Comparison of ENCODE assay signal across 8 cellular contexts in the genomic region with DNA sequence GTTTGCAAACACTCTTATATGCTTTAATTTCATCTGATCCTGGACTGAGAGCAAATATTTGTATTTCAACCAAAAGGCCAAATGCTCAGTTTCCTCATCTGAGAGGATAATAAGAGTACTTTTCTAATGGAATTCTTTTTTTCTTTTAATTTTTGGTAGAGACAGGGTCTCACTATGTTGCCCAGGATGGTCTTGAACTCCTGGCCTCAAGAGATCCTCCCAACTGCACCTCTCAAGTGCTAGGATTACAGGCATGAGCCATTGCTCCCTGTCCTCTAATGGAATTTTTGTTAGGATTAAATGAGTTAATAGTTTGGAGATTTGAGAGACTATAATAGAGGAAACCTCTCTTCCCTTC.
DNase-seq lines count a peak whose midpoint lies in the region; ATAC-seq, FAIRE-seq and TF ChIP-seq lines count a peak whose summit lies in the region.

No MANE protein-coding gene starts in this region.

- H3K4me1 ChIP-seq in CD8-positive, alpha-beta memory T cell (ENCODE audit: insufficient read depth, low read length), result peaks cover 55% of the 10 kb centered on the region
- H3K4me1 ChIP-seq in Peyer's patch (peaks cover 4 to 56% (median 20%) of the 10 kb centered on the region in 4 donors), H1 (replicated peaks in 1 of 4; ENCODE audit: control insufficient read depth in 3 of 4, insufficient read depth in 4 of 4, low read length in 3 of 4) (peaks cover 0 to 5% (median under 1%) of the 10 kb centered on the region in 4 experiments; a peak in 3 of 7 replicates)

- H3K79me2 ChIP-seq in H1 (ENCODE audit: control insufficient read depth in 1 of 2, insufficient read depth in 2 of 2, low read length in 2 of 2), result no peaks in the 10 kb centered on the region

- H2AFZ ChIP-seq in H1 (ENCODE audit: low read length), result peak overlapping the region; percentile 99; the same call in 1 of the 2 replicates

- TF ChIP-seq EP300 in H1 (IDR thresholded peaks at IDR 0.05; ENCODE audit: borderline replicate concordance in 1 of 2, low read depth in 2 of 2, low read length in 2 of 2), result no peak

- no peak overlapping the region for H3K56ac ChIP-seq in H1 (replicated peaks; ENCODE audit: insufficient read length, low read depth, low read length)

- H3K27ac ChIP-seq in CD8-positive, alpha-beta memory T cell (ENCODE audit: low read depth, low read length), result peak overlapping the region; percentile 99
- peak overlapping the region; percentile 91 to 97 (median 96) for H3K27ac ChIP-seq in Peyer's patch
- H3K27ac ChIP-seq in H1 (ENCODE audit: low read depth, low read length), result peak overlapping the region; percentile 57

- TF ChIP-seq RAD21 in H1 (IDR thresholded peaks at IDR 0.05 in 1 of 2, conservative IDR thresholded peaks at IDR 0.05 in 1 of 2; ENCODE audit: low read depth in 2 of 2, low read length in 2 of 2), result no peak

- peak overlapping the region; percentile 58 for H3K4me3 ChIP-seq in CD8-positive, alpha-beta memory T cell (ENCODE audit: low read length)
- H3K4me3 ChIP-seq in Peyer's patch (no peak overlapping the region), H1 (ENCODE audit: extremely low read depth in 1 of 4, insufficient read depth in 2 of 4, low read depth in 3 of 4, low read length in 4 of 4) (peak overlapping the region in 1 of 4 experiments; percentile 6; a peak in 1 of 8 replicates)

- peak overlapping the region in 2 of 4 experiments; percentile 56 to 60; a peak in 2 of 7 replicates for H3K9ac ChIP-seq in H1 (replicated peaks in 1 of 4; ENCODE audit: extremely low read depth in 1 of 4, low read depth in 3 of 4, low read length in 3 of 4)

- no peaks in the 10 kb centered on the region for H3K27me3 ChIP-seq in CD8-positive, alpha-beta memory T cell (ENCODE audit: insufficient read depth, low read length, poor library complexity, severe bottlenecking)
- H3K27me3 ChIP-seq in Peyer's patch (no peaks in the 10 kb centered on the region), H1 (replicated peaks in 1 of 4; ENCODE audit: control insufficient read depth in 3 of 4, extremely low read depth in 1 of 4, insufficient read depth in 3 of 4, low read length in 3 of 4) (no peaks in the 10 kb centered on the region)

- no peaks in the 10 kb centered on the region for H3K79me1 ChIP-seq in H1 (ENCODE audit: low read depth, low read length)

- H3K23me2 ChIP-seq in H1 (ENCODE audit: low read depth, low read length), result no peaks in the 10 kb centered on the region

- TF ChIP-seq POLR2A in Peyer's patch (IDR thresholded peaks at IDR 0.05) (no peak), H1 (IDR thresholded peaks at IDR 0.05; ENCODE audit: control extremely low read depth in 1 of 2, low read depth in 2 of 2, low read length in 2 of 2) (no peak)

- no peak overlapping the region for H2BK15ac ChIP-seq in H1 (ENCODE audit: low read length)

- no peak overlapping the region for H3K23ac ChIP-seq in H1 (ENCODE audit: insufficient read length)

- no peak overlapping the region for H2BK5ac ChIP-seq in H1 (ENCODE audit: low read depth, low read length)

- DNase-seq in CD8-positive, alpha-beta memory T cell, result no peak
- DNase-seq in Peyer's patch (no peak), H1 (ENCODE audit: low read depth in 1 of 2, low spot score in 2 of 2) (no peak), osteocyte (ENCODE audit: extremely low spot score, unreplicated experiment) (no peak), COLO668 (lab: John Stamatoyannopoulos, UW; ENCODE audit: unreplicated experiment) (no peak), NCI-H1105 treated with DMSO at 0.1 percent for 48 hours (lab: John Stamatoyannopoulos, UW) (no peak)

- H3K18ac ChIP-seq in H1 (ENCODE audit: extremely low read depth, low read length), result no peak overlapping the region

- peaks cover 49 to 69% (median 60%) of the 10 kb centered on the region in 3 donors for H3K4me1 Mint-ChIP-seq in CD8-positive, alpha-beta memory T cell
- H3K4me1 Mint-ChIP-seq in osteocyte (ENCODE audit: unreplicated experiment), result peaks cover 17% of the 10 kb centered on the region

- H2AK5ac ChIP-seq in H1 (ENCODE audit: low read depth, low read length), result no peak overlapping the region

- H3K36me3 Mint-ChIP-seq in CD8-positive, alpha-beta memory T cell, result peaks cover 2 to 16% (median 3%) of the 10 kb centered on the region in 3 donors
- no peaks in the 10 kb centered on the region for H3K36me3 Mint-ChIP-seq in osteocyte (ENCODE audit: unreplicated experiment)

- CTCF ChIA-PET in CD8-positive, alpha-beta memory T cell (lab: Charles Lee), result interaction anchor here (0.8 to 5.4 kb wide), 5 partner anchors 11 to 586 kb away, joined by 3 to 29 read pairs (median 3); a partner anchor contains a TSS
- CTCF ChIA-PET in H1 (lab: Charles Lee; ENCODE audit: partially characterized antibody), result interaction anchor here (1.0 to 1.4 kb wide), 3 partner anchors 21 to 35 kb away, joined by 3 to 7 read pairs (median 3); no protein-coding TSS in a partner anchor

- no peak overlapping the region for H2BK20ac ChIP-seq in H1 (ENCODE audit: low read length)

- no peak overlapping the region for H3K4ac ChIP-seq in H1 (replicated peaks; ENCODE audit: insufficient read length, low read depth, low read length)

- H3K9me3 Mint-ChIP-seq in CD8-positive, alpha-beta memory T cell, result peaks cover 0 to 2% (median 0%) of the 10 kb centered on the region in 5 donors
- no peaks in the 10 kb centered on the region for H3K9me3 Mint-ChIP-seq in osteocyte (ENCODE audit: unreplicated experiment)

- POLR2A ChIA-PET in CD8-positive, alpha-beta memory T cell (lab: Charles Lee), result interaction anchor here (0.6 to 3.9 kb wide), 3 partner anchors 54 to 125 kb away, joined by 4 to 40 read pairs (median 7); a partner anchor contains a TSS
- POLR2A ChIA-PET in H1 (lab: Charles Lee; ENCODE audit: partially characterized antibody), result interaction anchor here (0.8 to 2.9 kb wide), 3 partner anchors 10 to 68 kb away, joined by 3 to 9 read pairs (median 3); a partner anchor contains a TSS

- peak overlapping the region in 1 of 2 experiments; percentile 25; a peak in 1 of 4 replicates for H3K4me2 ChIP-seq in H1 (ENCODE audit: insufficient read depth in 1 of 2, low read depth in 2 of 2, low read length in 2 of 2)

- H3K36me3 ChIP-seq in CD8-positive, alpha-beta memory T cell (ENCODE audit: insufficient read depth, low read length), result no peaks in the 10 kb centered on the region
- H3K36me3 ChIP-seq in Peyer's patch (no peaks in the 10 kb centered on the region), H1 (ENCODE audit: control insufficient read depth in 2 of 4, insufficient read depth in 4 of 4, low read length in 3 of 4) (no peaks in the 10 kb centered on the region)

- no peak overlapping the region for H3K14ac ChIP-seq in H1 (ENCODE audit: insufficient read length)

- TF ChIP-seq CTCF in Peyer's patch (IDR thresholded peaks at IDR 0.05) (no peak), H1 (IDR thresholded peaks at IDR 0.05; ENCODE audit: control extremely low read depth in 1 of 3, insufficient read depth in 1 of 3, low read depth in 1 of 3, low read length in 3 of 3) (no peak), osteocyte (IDR thresholded peaks at IDR 0.05) (no peak)

- no peak for FAIRE-seq in H1 (lab: Jason Lieb, UNC)

- no peak for ATAC-seq in HG03469 (IDR thresholded peaks at IDR 0.05; ENCODE audit: unreplicated experiment)
- no peak for ATAC-seq in HG03442 (IDR thresholded peaks at IDR 0.05; ENCODE audit: unreplicated experiment)

- no peak overlapping the region for H4K8ac ChIP-seq in H1 (ENCODE audit: extremely low read depth, insufficient read depth, low read length)

- peak overlapping the region; percentile 9 for H4K91ac ChIP-seq in H1 (replicated peaks; ENCODE audit: insufficient read length, low read length)

- H2BK120ac ChIP-seq in H1 (replicated peaks; ENCODE audit: low read depth, low read length), result no peak overlapping the region

- peak overlapping the region; percentile 99 to 100 (median 100) for H3K27ac Mint-ChIP-seq in CD8-positive, alpha-beta memory T cell
- peak overlapping the region; percentile 98 for H3K27ac Mint-ChIP-seq in osteocyte (ENCODE audit: unreplicated experiment)

- H3K27me3 Mint-ChIP-seq in CD8-positive, alpha-beta memory T cell, result peaks cover 0 to 7% of the 10 kb centered on the region in 2 donors
- no peaks in the 10 kb centered on the region for H3K27me3 Mint-ChIP-seq in osteocyte (ENCODE audit: unreplicated experiment)

- H3K4me3 Mint-ChIP-seq in CD8-positive, alpha-beta memory T cell, result peak overlapping the region; percentile 73 to 95 (median 90)
- H3K4me3 Mint-ChIP-seq in osteocyte (ENCODE audit: unreplicated experiment), result peak overlapping the region; percentile 53

- H2BK12ac ChIP-seq in H1 (ENCODE audit: low read depth, low read length), result peak overlapping the region; percentile 56; the same call in 1 of the 2 replicates

- no peaks in the 10 kb centered on the region for H3K9me3 ChIP-seq in CD8-positive, alpha-beta memory T cell (ENCODE audit: low read length)
- H3K9me3 ChIP-seq in Peyer's patch (no peaks in the 10 kb centered on the region), H1 (ENCODE audit: insufficient read depth in 2 of 2, low read depth in 1 of 2, low read length in 1 of 2) (no peaks in the 10 kb centered on the region)

- H4K5ac ChIP-seq in H1 (ENCODE audit: insufficient read length, low read depth, low read length), result no peak overlapping the region

- H4K20me1 ChIP-seq in H1 (replicated peaks in 1 of 2; ENCODE audit: control insufficient read depth in 1 of 2, insufficient read depth in 2 of 2, low read length in 2 of 2), result no peaks in the 10 kb centered on the region

TF ChIP-seq in H1, 55 proteins besides CTCF, POLR2A, EP300 and RAD21:
- TF ChIP-seq, protein P1, sequence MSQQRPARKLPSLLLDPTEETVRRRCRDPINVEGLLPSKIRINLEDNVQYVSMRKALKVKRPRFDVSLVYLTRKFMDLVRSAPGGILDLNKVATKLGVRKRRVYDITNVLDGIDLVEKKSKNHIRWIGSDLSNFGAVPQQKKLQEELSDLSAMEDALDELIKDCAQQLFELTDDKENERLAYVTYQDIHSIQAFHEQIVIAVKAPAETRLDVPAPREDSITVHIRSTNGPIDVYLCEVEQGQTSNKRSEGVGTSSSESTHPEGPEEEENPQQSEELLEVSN (IDR thresholded peaks at IDR 0.05), result no peak
- no peak for TF ChIP-seq SIRT6 (IDR thresholded peaks at IDR 0.05; ENCODE audit: low read length)
- TF ChIP-seq SIX5 (IDR thresholded peaks at IDR 0.05; ENCODE audit: low read depth, low read length), result no peak
